In the genomic region with DNA sequence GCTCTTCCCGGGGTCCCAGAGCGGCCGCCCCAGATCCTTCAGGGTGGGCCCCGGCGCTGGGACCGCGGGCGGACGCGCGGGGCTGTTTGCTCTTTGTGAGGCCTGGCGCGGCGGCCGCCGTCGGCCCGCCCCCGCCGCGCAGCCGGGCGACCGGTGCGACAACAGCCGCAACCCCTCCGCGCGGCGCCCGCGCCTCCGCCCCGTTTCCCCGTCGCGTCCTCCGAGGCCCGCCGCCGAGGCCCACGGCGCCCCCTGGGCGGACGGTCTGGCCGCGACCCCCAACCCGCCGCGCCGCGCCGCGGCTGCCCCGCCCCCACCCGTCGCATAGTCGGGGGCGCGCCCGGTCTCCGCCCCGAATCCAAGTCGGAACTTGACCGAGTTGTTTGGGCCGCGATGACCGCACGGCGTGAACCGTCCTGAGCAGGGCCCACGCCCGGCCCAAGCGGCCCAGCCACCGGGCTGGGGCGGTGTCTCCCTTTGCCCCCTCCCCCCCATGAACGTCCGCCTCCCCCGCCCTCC, we compare ENCODE assay signal across 2 cellular contexts.
A peak's percentile ranks its signal among the peaks of the same experiment; 100 is the strongest.
TF ChIP-seq lines count a peak whose summit lies in the region.

No MANE protein-coding gene starts in this region.

TF ChIP-seq in K562, 482 proteins besides CTCF, POLR2A, EP300 and RAD21 (continued from another document and continues in another):
- no peak for TF ChIP-seq CBX1 (IDR thresholded peaks at IDR 0.05; ENCODE audit: low read depth)
- TF ChIP-seq CCNT2 (IDR thresholded peaks at IDR 0.05; ENCODE audit: borderline replicate concordance, extremely low read depth, insufficient read length, low read depth, low read length), result peak; percentile 20
- TF ChIP-seq RBFOX2 (IDR thresholded peaks at IDR 0.05; ENCODE audit: low read depth, low read length), result peak; percentile 7; the same call in 1 of the 2 replicates
- TF ChIP-seq CXXC5 (CRISPR knock-in tag; IDR thresholded peaks at IDR 0.05), result peak; percentile 5; the same call in 1 of the 2 replicates
- TF ChIP-seq, protein P1, sequence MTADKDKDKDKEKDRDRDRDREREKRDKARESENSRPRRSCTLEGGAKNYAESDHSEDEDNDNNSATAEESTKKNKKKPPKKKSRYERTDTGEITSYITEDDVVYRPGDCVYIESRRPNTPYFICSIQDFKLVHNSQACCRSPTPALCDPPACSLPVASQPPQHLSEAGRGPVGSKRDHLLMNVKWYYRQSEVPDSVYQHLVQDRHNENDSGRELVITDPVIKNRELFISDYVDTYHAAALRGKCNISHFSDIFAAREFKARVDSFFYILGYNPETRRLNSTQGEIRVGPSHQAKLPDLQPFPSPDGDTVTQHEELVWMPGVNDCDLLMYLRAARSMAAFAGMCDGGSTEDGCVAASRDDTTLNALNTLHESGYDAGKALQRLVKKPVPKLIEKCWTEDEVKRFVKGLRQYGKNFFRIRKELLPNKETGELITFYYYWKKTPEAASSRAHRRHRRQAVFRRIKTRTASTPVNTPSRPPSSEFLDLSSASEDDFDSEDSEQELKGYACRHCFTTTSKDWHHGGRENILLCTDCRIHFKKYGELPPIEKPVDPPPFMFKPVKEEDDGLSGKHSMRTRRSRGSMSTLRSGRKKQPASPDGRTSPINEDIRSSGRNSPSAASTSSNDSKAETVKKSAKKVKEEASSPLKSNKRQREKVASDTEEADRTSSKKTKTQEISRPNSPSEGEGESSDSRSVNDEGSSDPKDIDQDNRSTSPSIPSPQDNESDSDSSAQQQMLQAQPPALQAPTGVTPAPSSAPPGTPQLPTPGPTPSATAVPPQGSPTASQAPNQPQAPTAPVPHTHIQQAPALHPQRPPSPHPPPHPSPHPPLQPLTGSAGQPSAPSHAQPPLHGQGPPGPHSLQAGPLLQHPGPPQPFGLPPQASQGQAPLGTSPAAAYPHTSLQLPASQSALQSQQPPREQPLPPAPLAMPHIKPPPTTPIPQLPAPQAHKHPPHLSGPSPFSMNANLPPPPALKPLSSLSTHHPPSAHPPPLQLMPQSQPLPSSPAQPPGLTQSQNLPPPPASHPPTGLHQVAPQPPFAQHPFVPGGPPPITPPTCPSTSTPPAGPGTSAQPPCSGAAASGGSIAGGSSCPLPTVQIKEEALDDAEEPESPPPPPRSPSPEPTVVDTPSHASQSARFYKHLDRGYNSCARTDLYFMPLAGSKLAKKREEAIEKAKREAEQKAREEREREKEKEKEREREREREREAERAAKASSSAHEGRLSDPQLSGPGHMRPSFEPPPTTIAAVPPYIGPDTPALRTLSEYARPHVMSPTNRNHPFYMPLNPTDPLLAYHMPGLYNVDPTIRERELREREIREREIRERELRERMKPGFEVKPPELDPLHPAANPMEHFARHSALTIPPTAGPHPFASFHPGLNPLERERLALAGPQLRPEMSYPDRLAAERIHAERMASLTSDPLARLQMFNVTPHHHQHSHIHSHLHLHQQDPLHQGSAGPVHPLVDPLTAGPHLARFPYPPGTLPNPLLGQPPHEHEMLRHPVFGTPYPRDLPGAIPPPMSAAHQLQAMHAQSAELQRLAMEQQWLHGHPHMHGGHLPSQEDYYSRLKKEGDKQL (CRISPR knock-in tag; IDR thresholded peaks at IDR 0.05; ENCODE audit: borderline replicate concordance), result no peak
- no peak for TF ChIP-seq CSDE1 (IDR thresholded peaks at IDR 0.05)
- TF ChIP-seq CLOCK (CRISPR knock-in tag; IDR thresholded peaks at IDR 0.05; ENCODE audit: borderline replicate concordance), result no peak
- TF ChIP-seq, protein P2, sequence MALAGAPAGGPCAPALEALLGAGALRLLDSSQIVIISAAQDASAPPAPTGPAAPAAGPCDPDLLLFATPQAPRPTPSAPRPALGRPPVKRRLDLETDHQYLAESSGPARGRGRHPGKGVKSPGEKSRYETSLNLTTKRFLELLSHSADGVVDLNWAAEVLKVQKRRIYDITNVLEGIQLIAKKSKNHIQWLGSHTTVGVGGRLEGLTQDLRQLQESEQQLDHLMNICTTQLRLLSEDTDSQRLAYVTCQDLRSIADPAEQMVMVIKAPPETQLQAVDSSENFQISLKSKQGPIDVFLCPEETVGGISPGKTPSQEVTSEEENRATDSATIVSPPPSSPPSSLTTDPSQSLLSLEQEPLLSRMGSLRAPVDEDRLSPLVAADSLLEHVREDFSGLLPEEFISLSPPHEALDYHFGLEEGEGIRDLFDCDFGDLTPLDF (CRISPR knock-in tag; IDR thresholded peaks at IDR 0.05), result no peak; the same call in 1 of the 2 replicates
- TF ChIP-seq TEAD2 (tag; IDR thresholded peaks at IDR 0.05), result no peak
- peak in 1 of 2 experiments; percentile 25; a peak in 1 of 4 replicates for TF ChIP-seq NONO (IDR thresholded peaks at IDR 0.05; ENCODE audit: low read depth in 2 of 2, low read length in 1 of 2)
- TF ChIP-seq E2F3 (CRISPR knock-in tag; IDR thresholded peaks at IDR 0.05), result no peak
- TF ChIP-seq GABPB1 (CRISPR knock-in tag; IDR thresholded peaks at IDR 0.05), result 0 out of 2 replicates have a peak, but pooled peaks have one; percentile 17
- no peak for TF ChIP-seq GTF2E2 (tag; IDR thresholded peaks at IDR 0.05)
- TF ChIP-seq GATA2 (CRISPR knock-in tag; IDR thresholded peaks at IDR 0.05), result no peak
- no peak for TF ChIP-seq ZNF408 (CRISPR knock-in tag; IDR thresholded peaks at IDR 0.05; ENCODE audit: low read depth)
- TF ChIP-seq ELF1 (tag; IDR thresholded peaks at IDR 0.05), result no peak

TF ChIP-seq in HepG2, 621 proteins besides CTCF, POLR2A, EP300 and RAD21 (continued from another document and continues in another):
- TF ChIP-seq ZBTB2 (CRISPR knock-in tag; IDR thresholded peaks at IDR 0.05; ENCODE audit: low read depth) (peak; percentile 12; the same call in 1 of the 2 replicates), RBFOX2 (IDR thresholded peaks at IDR 0.05; ENCODE audit: low read depth, low read length) (peak; percentile 22), ETV6 (CRISPR knock-in tag; conservative IDR thresholded peaks at IDR 0.05) (no peak), ZNF10 (CRISPR knock-in tag; IDR thresholded peaks at IDR 0.05; ENCODE audit: borderline replicate concordance, low read depth) (no peak), KLF16 (CRISPR knock-in tag; IDR thresholded peaks at IDR 0.05) (no peak), ZNF33A (CRISPR knock-in tag; IDR thresholded peaks at IDR 0.05; ENCODE audit: borderline replicate concordance) (no peak), ZNF180 (CRISPR knock-in tag; IDR thresholded peaks at IDR 0.05; ENCODE audit: borderline replicate concordance, low read depth) (no peak), ZNF142 (CRISPR knock-in tag; IDR thresholded peaks at IDR 0.05) (0 out of 2 replicates have a peak, but pooled peaks have one; percentile 1), FOXO4 (CRISPR knock-in tag; conservative IDR thresholded peaks at IDR 0.05) (no peak), ZNF563 (CRISPR knock-in tag; IDR thresholded peaks at IDR 0.05) (0 out of 2 replicates have a peak, but pooled peaks have one; percentile 3), GATAD2A (CRISPR knock-in tag; IDR thresholded peaks at IDR 0.05) (no peak), HOXD1 (CRISPR knock-in tag; IDR thresholded peaks at IDR 0.05) (no peak), ZNF430 (CRISPR knock-in tag; IDR thresholded peaks at IDR 0.05) (no peak), ZNF224 (CRISPR knock-in tag; IDR thresholded peaks at IDR 0.05) (no peak), ZNF441 (CRISPR knock-in tag; IDR thresholded peaks at IDR 0.05; ENCODE audit: borderline replicate concordance) (no peak), PRMT3 (CRISPR knock-in tag; IDR thresholded peaks at IDR 0.05; ENCODE audit: borderline replicate concordance, low read depth) (no peak), SIN3A (IDR thresholded peaks at IDR 0.05; ENCODE audit: borderline replicate concordance, low read depth, low read length) (no peak), DNMT3B (CRISPR knock-in tag; conservative IDR thresholded peaks at IDR 0.05) (no peak), ZNF660 (CRISPR knock-in tag; IDR thresholded peaks at IDR 0.05; ENCODE audit: borderline replicate concordance, low read depth) (no peak), ZFP90 (CRISPR knock-in tag; IDR thresholded peaks at IDR 0.05; ENCODE audit: borderline replicate concordance) (no peak), ZNF589 (CRISPR knock-in tag; conservative IDR thresholded peaks at IDR 0.05) (no peak), NR3C1 (CRISPR knock-in tag; IDR thresholded peaks at IDR 0.05) (no peak)
- TF ChIP-seq, protein P3, sequence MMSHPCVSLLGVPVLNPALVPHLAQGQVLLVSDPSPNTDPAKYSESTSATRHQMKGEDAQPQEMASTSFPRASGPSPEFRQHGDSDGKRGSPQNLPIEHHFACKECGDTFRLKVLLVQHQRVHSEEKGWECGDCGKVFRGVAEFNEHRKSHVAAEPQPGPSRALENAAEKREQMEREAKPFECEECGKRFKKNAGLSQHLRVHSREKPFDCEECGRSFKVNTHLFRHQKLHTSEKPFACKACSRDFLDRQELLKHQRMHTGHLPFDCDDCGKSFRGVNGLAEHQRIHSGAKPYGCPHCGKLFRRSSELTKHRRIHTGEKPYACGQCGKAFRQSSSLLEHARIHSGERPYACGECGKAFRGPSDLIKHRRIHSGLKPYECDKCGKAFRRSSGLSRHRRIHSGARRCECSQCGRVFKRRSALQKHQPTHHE (CRISPR knock-in tag; IDR thresholded peaks at IDR 0.05; ENCODE audit: borderline replicate concordance), result no peak
- TF ChIP-seq, protein P4, sequence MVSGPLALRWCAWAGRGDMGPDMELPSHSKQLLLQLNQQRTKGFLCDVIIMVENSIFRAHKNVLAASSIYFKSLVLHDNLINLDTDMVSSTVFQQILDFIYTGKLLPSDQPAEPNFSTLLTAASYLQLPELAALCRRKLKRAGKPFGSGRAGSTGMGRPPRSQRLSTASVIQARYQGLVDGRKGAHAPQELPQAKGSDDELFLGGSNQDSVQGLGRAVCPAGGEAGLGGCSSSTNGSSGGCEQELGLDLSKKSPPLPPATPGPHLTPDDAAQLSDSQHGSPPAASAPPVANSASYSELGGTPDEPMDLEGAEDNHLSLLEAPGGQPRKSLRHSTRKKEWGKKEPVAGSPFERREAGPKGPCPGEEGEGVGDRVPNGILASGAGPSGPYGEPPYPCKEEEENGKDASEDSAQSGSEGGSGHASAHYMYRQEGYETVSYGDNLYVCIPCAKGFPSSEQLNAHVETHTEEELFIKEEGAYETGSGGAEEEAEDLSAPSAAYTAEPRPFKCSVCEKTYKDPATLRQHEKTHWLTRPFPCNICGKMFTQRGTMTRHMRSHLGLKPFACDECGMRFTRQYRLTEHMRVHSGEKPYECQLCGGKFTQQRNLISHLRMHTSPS (CRISPR knock-in tag; IDR thresholded peaks at IDR 0.05; ENCODE audit: low read depth), result no peak
- TF ChIP-seq, protein P5, sequence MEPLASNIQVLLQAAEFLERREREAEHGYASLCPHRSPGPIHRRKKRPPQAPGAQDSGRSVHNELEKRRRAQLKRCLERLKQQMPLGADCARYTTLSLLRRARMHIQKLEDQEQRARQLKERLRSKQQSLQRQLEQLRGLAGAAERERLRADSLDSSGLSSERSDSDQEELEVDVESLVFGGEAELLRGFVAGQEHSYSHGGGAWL (CRISPR knock-in tag; IDR thresholded peaks at IDR 0.05), result no peak
- TF ChIP-seq, protein P6, sequence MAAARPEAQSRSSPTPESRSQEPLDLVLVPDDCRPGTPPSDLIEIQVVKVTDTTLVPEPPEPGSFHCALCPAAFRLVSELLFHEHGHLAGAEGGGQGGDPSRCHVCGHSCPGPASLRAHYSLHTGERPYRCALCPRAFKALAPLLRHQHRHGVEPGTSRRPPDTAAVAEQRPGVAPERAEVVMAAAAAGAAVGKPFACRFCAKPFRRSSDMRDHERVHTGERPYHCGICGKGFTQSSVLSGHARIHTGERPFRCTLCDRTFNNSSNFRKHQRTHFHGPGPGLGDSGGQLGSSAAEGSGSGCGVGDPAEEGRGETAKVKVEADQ (CRISPR knock-in tag; IDR thresholded peaks at IDR 0.05; ENCODE audit: borderline replicate concordance), result 0 out of 2 replicates have a peak, but pooled peaks have one; percentile 5
